ENCODE assay signal across 8 cellular contexts in the genomic region with DNA sequence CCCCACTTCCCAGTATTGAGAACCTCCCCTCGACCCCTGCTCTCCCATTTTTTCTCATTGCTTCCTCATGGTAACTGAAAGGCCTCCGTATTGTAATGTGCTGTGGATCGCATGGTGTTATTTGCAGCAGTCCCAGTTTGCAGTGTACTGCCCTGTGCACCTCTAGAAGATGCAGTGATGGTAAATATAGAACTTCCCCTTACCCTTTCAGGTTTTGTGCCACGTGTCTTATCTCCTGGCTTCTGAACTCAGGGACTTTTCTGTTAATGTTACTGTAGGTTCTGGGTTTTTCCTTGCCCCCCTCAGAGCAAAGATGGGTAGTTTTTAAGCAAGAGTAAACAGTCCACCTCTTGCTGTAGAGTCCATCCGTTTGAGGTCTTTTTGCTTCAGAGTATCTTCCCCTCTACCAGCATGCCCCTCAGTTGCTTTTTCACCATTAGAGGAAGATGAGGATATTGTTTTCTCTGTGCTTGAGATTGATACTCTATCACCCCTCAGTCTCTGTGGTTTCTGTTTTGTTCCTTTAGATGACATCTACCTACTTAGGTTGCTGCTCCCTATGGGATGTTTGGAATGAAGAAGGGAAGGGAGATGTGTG. TPM values are rescaled to one million over a fixed set of nuclear protein-coding genes. Genes with fewer than 3 reads are reported as not detected.
DNase-seq lines count a peak whose midpoint lies in the region; ATAC-seq and TF ChIP-seq lines count a peak whose summit lies in the region.

No MANE protein-coding gene starts in this region.

- no TSS peak for BruUV-seq in mammary epithelial cell (replicated peaks; lab: Mats Ljungman, UMichigan)

- no peak for TF ChIP-seq CTCF in mammary epithelial cell (conservative IDR thresholded peaks at IDR 0.05 in 1 of 2, IDR thresholded peaks at IDR 0.05 in 1 of 2; ENCODE audit: extremely low read depth in 1 of 2, insufficient read depth in 1 of 2, low read depth in 1 of 2, low read length in 2 of 2)
- TF ChIP-seq CTCF in prostate gland (IDR thresholded peaks at IDR 0.05): no peak

- peak overlapping the region; percentile 60 for H3K9ac ChIP-seq in mammary epithelial cell (ENCODE audit: insufficient read depth, low read length)

- WGBS in mammary epithelial cell (ENCODE audit: low coverage, missing lambda C conversion rate): 90% methylated on average over 5 of the region's 5 CpGs
- 75% methylated on average over 5 of the region's 5 CpGs for WGBS in prostate gland

- H3K9me3 ChIP-seq in mammary epithelial cell (replicated peaks; ENCODE audit: insufficient read depth, low read length): no peaks in the 10 kb centered on the region
- H3K9me3 ChIP-seq in prostate gland: no peaks in the 10 kb centered on the region

- CTCF ChIA-PET in mammary epithelial cell (lab: Charles Lee; ENCODE audit: low non-redundant PET): no interaction called here

- H3K27ac ChIP-seq in mammary epithelial cell (ENCODE audit: insufficient read depth, low read depth, low read length) (peak overlapping the region; percentile 95), prostate gland (peak overlapping the region; percentile 88 to 91)

- H3K4me3 ChIP-seq in mammary epithelial cell (replicated peaks in 1 of 3; ENCODE audit: insufficient read depth in 1 of 3, low read depth in 2 of 3, low read length in 3 of 3) (no peak overlapping the region), prostate gland (no peak overlapping the region)

- dilution Hi-C loops in mammary epithelial cell (cut with HindIII; ENCODE audit: low sequenced_read_pairs): no loop called here

- H4K20me1 ChIP-seq in mammary epithelial cell (ENCODE audit: insufficient read depth, low read length): no peaks in the 10 kb centered on the region

- H3K4me1 ChIP-seq in mammary epithelial cell (ENCODE audit: insufficient read depth, low read length) (peaks cover 40% of the 10 kb centered on the region), prostate gland (replicated peaks) (peaks cover 14% of the 10 kb centered on the region)

- H2AFZ ChIP-seq in mammary epithelial cell (ENCODE audit: low read depth, low read length): no peak overlapping the region

- DNase-seq in mammary epithelial cell: no peak
- no peak for DNase-seq in prostate gland (ENCODE audit: low spot score)
- no peak for DNase-seq in hypothalamus (lab: John Stamatoyannopoulos, UW)
- DNase-seq in kidney glomerular epithelial cell (lab: John Stamatoyannopoulos, UW): no peak
- DNase-seq in COLO668 (lab: John Stamatoyannopoulos, UW; ENCODE audit: unreplicated experiment): no peak
- DNase-seq in islet precursor cell: no peak

- peak overlapping the region; percentile 57 for H3K4me2 ChIP-seq in mammary epithelial cell (ENCODE audit: insufficient read depth, low read depth, low read length)

- peak; percentile 51 for ATAC-seq in GM18858 (IDR thresholded peaks at IDR 0.05; ENCODE audit: unreplicated experiment)
- ATAC-seq in HG02763 (IDR thresholded peaks at IDR 0.05; ENCODE audit: unreplicated experiment): peak; percentile 69

- intact Hi-C loops in mammary epithelial cell (cut with micrococcal nuclease) (no loop called here), prostate gland (cut with DNase I) (no loop called here)

- in situ Hi-C loops in mammary epithelial cell (cut with MboI; ENCODE audit: low sequenced_read_pairs in 2 of 2): no loop called here

- H3K79me2 ChIP-seq in mammary epithelial cell (ENCODE audit: insufficient read depth, low read length): peaks cover 96% of the 10 kb centered on the region

- H3K36me3 ChIP-seq in mammary epithelial cell (ENCODE audit: insufficient read depth, low read length): peaks cover 26% of the 10 kb centered on the region
- peaks cover 0 to 4% of the 10 kb centered on the region in 2 donors for H3K36me3 ChIP-seq in prostate gland

- TF ChIP-seq POLR2A in prostate gland (IDR thresholded peaks at IDR 0.05): no peak

- H3K27me3 ChIP-seq in mammary epithelial cell (ENCODE audit: insufficient read depth, low read length) (no peaks in the 10 kb centered on the region), prostate gland (replicated peaks; ENCODE audit: insufficient read depth) (no peaks in the 10 kb centered on the region)

RNA-seq across cellular contexts. Expression of gene CHD2, which starts 22.4 kb away (rescaled TPM):
- total RNA-seq in mammary epithelial cell (100 to 1,000 TPM in 1 of 2 donors, 10 to 100 TPM in 1; 65.0 to 103 TPM), prostate gland (100 to 1,000 TPM in 1 of 2 donors, 10 to 100 TPM in 1; 76.3 to 137 TPM)
- polyA plus RNA-seq in mammary epithelial cell: 16.9 TPM
- 67.0 TPM for polyA minus RNA-seq in mammary epithelial cell
